18 cellular contexts compared by ENCODE assay signal in genomic region chr12:82651489-82651888, GRCh38. TPM values are rescaled to one million over a fixed set of nuclear protein-coding genes. Genes with fewer than 3 reads are reported as not detected.
DNase-seq lines count a peak whose midpoint lies in the region; ATAC-seq and TF ChIP-seq lines count a peak whose summit lies in the region.
"Had no signal": no experiment of that assay in that cellular context is flagged by ENCODE, and none has a peak within 500 bp of the region (broad histone marks: within the 10 kb centered on the region; RNA-seq: fewer than 3 reads in every experiment).

No MANE protein-coding gene starts in this region.

- no peak for ATAC-seq in GM18519 (IDR thresholded peaks at IDR 0.05; ENCODE audit: low FRiP score, unreplicated experiment)
- ATAC-seq in GM19328 (IDR thresholded peaks at IDR 0.05; ENCODE audit: unreplicated experiment), result no peak
- ATAC-seq: naive thymus-derived CD8-positive, alpha-beta T cell; Panc1; right lobe of liver had no signal

- H3K4me3 ChIP-seq in left ventricle myocardium inferior, result no peak overlapping the region
- H3K4me3 ChIP-seq: adrenal gland, right lobe of liver had no signal

- H3K9me3 ChIP-seq in left ventricle myocardium inferior (replicated peaks), result no peaks in the 10 kb centered on the region
- H3K9me3 ChIP-seq: adrenal gland, right lobe of liver, SK-N-SH had no signal

- DNase-seq in left ventricle myocardium inferior (no peak), cardiac septum (ENCODE audit: low spot score) (no peak), NCI-H345 treated with DMSO at 0.1 percent for 48 hours (lab: John Stamatoyannopoulos, UW; ENCODE audit: unreplicated experiment) (peak; percentile 64), epithelial cell of prostate (ENCODE audit: low read depth, low spot score) (peak; percentile 93), NCI-H2171 (lab: John Stamatoyannopoulos, UW) (no peak), DMS153 (lab: John Stamatoyannopoulos, UW) (no peak)
- DNase-seq: activated CD4-positive, alpha-beta T cell treated with anti-CD3 and anti-CD28 coated beads, Interleukin-2, amount 50 U/mL, for 4 hours; activated CD8-positive, alpha-beta memory T cell treated with anti-CD3 and anti-CD28 coated beads, Interleukin-2, amount 50 U/mL, for 48 hours; activated gamma-delta T cell; adrenal gland; DMS79 treated with DMSO at 0.1 percent for 48 hours; naive thymus-derived CD8-positive, alpha-beta T cell; NCI-H1092; right lobe of liver; SK-N-SH had no signal

- H3K27ac ChIP-seq in left ventricle myocardium inferior (replicated peaks), result peak overlapping the region; percentile 67
- peak overlapping the region; percentile 86 for H3K27ac ChIP-seq in epithelial cell of prostate
- H3K27ac ChIP-seq: adrenal gland, right lobe of liver had no signal

- H3K4me1 ChIP-seq in left ventricle myocardium inferior, result peaks cover 10% of the 10 kb centered on the region
- H3K4me1 ChIP-seq: adrenal gland, right lobe of liver had no signal

- no peak for TF ChIP-seq CTCF in left ventricle myocardium inferior (IDR thresholded peaks at IDR 0.05; ENCODE audit: borderline replicate concordance)

- intact Hi-C loops in left ventricle myocardium inferior (cut with micrococcal nuclease) (no loop called here), cardiac septum (cut with DNase I) (no loop called here)

- H3K36me3 ChIP-seq in left ventricle myocardium inferior, result no peaks in the 10 kb centered on the region
- H3K36me3 ChIP-seq: adrenal gland, right lobe of liver had no signal

- no peaks in the 10 kb centered on the region for H3K27me3 ChIP-seq in left ventricle myocardium inferior (ENCODE audit: low read depth)
- H3K27me3 ChIP-seq: adrenal gland, right lobe of liver had no signal

RNA-seq across cellular contexts. Expression of gene TMTC2, which starts 35.2 kb away (rescaled TPM):
- total RNA-seq in left ventricle myocardium inferior, result 3.4 TPM
- total RNA-seq in cardiac septum, result 2.9 TPM

Comparison
In these comparisons a context has a peak if more than half of its experiments do, and no peak if none do; other contexts are left out.
1. DNase-seq: peak in NCI-H345 treated with DMSO at 0.1 percent for 48 hours (single experiment) and epithelial cell of prostate (single experiment); none in left ventricle myocardium inferior (single experiment), cardiac septum (single experiment), NCI-H2171 (single experiment) and DMS153 (single experiment).